ENCODE assay signal across 22 cellular contexts in genomic region chr17:50192873-50193274, GRCh38. TPM values are rescaled to one million over a fixed set of nuclear protein-coding genes. Genes with fewer than 3 reads are reported as not detected.
DNase-seq lines count a peak whose midpoint lies in the region; FAIRE-seq and TF ChIP-seq lines count a peak whose summit lies in the region.
"Had no signal": no experiment of that assay in that cellular context is flagged by ENCODE, and none has a peak within 500 bp of the region (broad histone marks: within the 10 kb centered on the region; RNA-seq: fewer than 3 reads in every experiment).

No MANE protein-coding gene starts in this region.

- H3K36me3 ChIP-seq in ACC112 (ENCODE audit: insufficient read depth, low read length) (peaks cover 83% of the 10 kb centered on the region), SJCRH30 (no peaks in the 10 kb centered on the region)
- H3K36me3 ChIP-seq: neutrophil, right lobe of liver had no signal

- H3K27me3 Mint-ChIP-seq in chondrocyte (ENCODE audit: low read depth) (no peaks in the 10 kb centered on the region), osteocyte (ENCODE audit: unreplicated experiment) (no peaks in the 10 kb centered on the region)
- H3K27me3 Mint-ChIP-seq: activated naive CD4-positive, alpha-beta T cell treated with anti-CD3 and anti-CD28 coated beads, Interleukin-2, amount 50 U/mL, for 24 hours had no signal

- TF ChIP-seq CTCF in GM12875 (IDR thresholded peaks at IDR 0.05; ENCODE audit: borderline replicate concordance, insufficient read depth, low read depth, low read length): no peak
- TF ChIP-seq CTCF in chondrocyte (IDR thresholded peaks at IDR 0.05): no peak
- no peak for TF ChIP-seq CTCF in osteocyte (IDR thresholded peaks at IDR 0.05)

- H3K79me2 ChIP-seq in ACC112 (ENCODE audit: control insufficient read depth, insufficient read depth, low read length, unreplicated experiment): peaks cover 75% of the 10 kb centered on the region

- H3K4me3 Mint-ChIP-seq in chondrocyte (ENCODE audit: unreplicated experiment) (peak overlapping the region; percentile 99), osteocyte (ENCODE audit: unreplicated experiment) (peak overlapping the region; percentile 64)
- H3K4me3 Mint-ChIP-seq: activated naive CD4-positive, alpha-beta T cell treated with anti-CD3 and anti-CD28 coated beads, Interleukin-2, amount 50 U/mL, for 24 hours; activated T-cell treated with anti-CD3 and anti-CD28 coated beads, Interleukin-2, amount 50 U/mL, for 72 hours; WTC11 had no signal

- peaks cover 98% of the 10 kb centered on the region for H3K4me1 Mint-ChIP-seq in chondrocyte (ENCODE audit: low read depth)
- H3K4me1 Mint-ChIP-seq in osteocyte (ENCODE audit: unreplicated experiment): peaks cover 95% of the 10 kb centered on the region
- H3K4me1 Mint-ChIP-seq: activated naive CD4-positive, alpha-beta T cell treated with anti-CD3 and anti-CD28 coated beads, Interleukin-2, amount 50 U/mL, for 24 hours; WTC11 had no signal

- no peak overlapping the region for H2AFZ ChIP-seq in ACC112 (ENCODE audit: low read length, unreplicated experiment)

- H3K36me3 Mint-ChIP-seq in chondrocyte (ENCODE audit: low read depth) (peaks cover 77% of the 10 kb centered on the region), osteocyte (ENCODE audit: unreplicated experiment) (peaks cover 75% of the 10 kb centered on the region)
- H3K36me3 Mint-ChIP-seq: activated naive CD4-positive, alpha-beta T cell treated with anti-CD3 and anti-CD28 coated beads, Interleukin-2, amount 50 U/mL, for 24 hours had no signal

- H3K27ac ChIP-seq in ACC112 (ENCODE audit: low read depth, low read length) (peak overlapping the region; percentile 92), SJCRH30 (no peak overlapping the region)
- H3K27ac ChIP-seq: body of pancreas, neutrophil, right lobe of liver had no signal

- FAIRE-seq in frontal cortex (lab: Jason Lieb, UNC): no peak
- FAIRE-seq: A549 had no signal

- no peak for DNase-seq in chondrocyte (ENCODE audit: low spot score)
- no peak for DNase-seq in osteocyte (ENCODE audit: extremely low spot score, unreplicated experiment)
- DNase-seq in SJCRH30: no peak
- DNase-seq in NCI-H1048 (lab: John Stamatoyannopoulos, UW): no peak
- DNase-seq in pons (ENCODE audit: low spot score): no peak
- DNase-seq in frontal cortex (ENCODE audit: low spot score in 2 of 2): no peak
- DNase-seq: activated T-cell treated with anti-CD3 and anti-CD28 coated beads, Interleukin-2, amount 50 U/mL, for 72 hours; body of pancreas; mucosa of descending colon; NCI-H1092 treated with DMSO at 0.1 percent for 48 hours; NCI-H2107; NCI-H526 treated with DMSO at 0.1 percent for 48 hours; right lobe of liver; SHP77; T-helper 2 cell had no signal

- H3K27ac Mint-ChIP-seq in chondrocyte (ENCODE audit: unreplicated experiment) (peak overlapping the region; percentile 99), osteocyte (ENCODE audit: unreplicated experiment) (peak overlapping the region; percentile 98)
- H3K27ac Mint-ChIP-seq: activated naive CD4-positive, alpha-beta T cell treated with anti-CD3 and anti-CD28 coated beads, Interleukin-2, amount 50 U/mL, for 24 hours; WTC11 had no signal

- no peaks in the 10 kb centered on the region for H3K27me3 ChIP-seq in ACC112 (ENCODE audit: insufficient read depth, low read length)
- H3K27me3 ChIP-seq in SJCRH30: no peaks in the 10 kb centered on the region
- H3K27me3 ChIP-seq: body of pancreas, neutrophil, right lobe of liver had no signal

- no peaks in the 10 kb centered on the region for H3K9me3 Mint-ChIP-seq in chondrocyte (ENCODE audit: low read depth)
- no peaks in the 10 kb centered on the region for H3K9me3 Mint-ChIP-seq in osteocyte (ENCODE audit: unreplicated experiment)
- H3K9me3 Mint-ChIP-seq: activated naive CD4-positive, alpha-beta T cell treated with anti-CD3 and anti-CD28 coated beads, Interleukin-2, amount 50 U/mL, for 24 hours; activated T-cell treated with anti-CD3 and anti-CD28 coated beads, Interleukin-2, amount 50 U/mL, for 72 hours; WTC11 had no signal

- peaks cover 93% of the 10 kb centered on the region for H3K4me1 ChIP-seq in ACC112 (ENCODE audit: control insufficient read depth, insufficient read depth, low read length, unreplicated experiment)
- H3K4me1 ChIP-seq in SJCRH30: peaks cover 15% of the 10 kb centered on the region
- H3K4me1 ChIP-seq: body of pancreas, right lobe of liver had no signal

- no peaks in the 10 kb centered on the region for H3K9me3 ChIP-seq in SJCRH30 (replicated peaks)
- H3K9me3 ChIP-seq: A549, body of pancreas, mucosa of descending colon, neutrophil, right lobe of liver had no signal

- H3K4me3 ChIP-seq in ACC112 (ENCODE audit: low read depth, low read length) (no peak overlapping the region; the same call in 1 of the 2 replicates), GM12875 (ENCODE audit: low read depth, low read length) (peak overlapping the region; percentile 35), SJCRH30 (no peak overlapping the region)
- H3K4me3 ChIP-seq: A549, body of pancreas, mucosa of descending colon, right lobe of liver had no signal

RNA-seq across cellular contexts. Expression of gene COL1A1, which starts 8.6 kb away (rescaled TPM):
- total RNA-seq in chondrocyte (34,852 to 36,120 TPM (median 35,333 TPM) in 3 replicates), osteocyte (25,918 and 28,023 TPM in 2 replicates), frontal cortex (26.1 TPM)
- 4.2 and 4.4 TPM in 2 replicates for total RNA-seq in SJCRH30 (2014; rRNA removed; shearing (Covaris generic))

RNA-seq across cellular contexts. Expression of gene SGCA, which starts 27.1 kb away (rescaled TPM):
- total RNA-seq in chondrocyte: 0.85 to 5.5 TPM (median 1.3 TPM) in 3 replicates
- 12.0 and 13.0 TPM in 2 replicates for total RNA-seq in osteocyte
- 43.2 and 43.4 TPM in 2 replicates for total RNA-seq in SJCRH30 (2014; rRNA removed; shearing (Covaris generic))
- not detected for total RNA-seq in frontal cortex
- total RNA-seq: HT-29 had no signal

RNA-seq across cellular contexts. Expression of gene PPP1R9B, which starts 42.4 kb away (rescaled TPM):
- total RNA-seq in chondrocyte: 75.4 to 84.2 TPM (median 79.3 TPM) in 3 replicates
- 175 and 176 TPM in 2 replicates for total RNA-seq in osteocyte
- total RNA-seq in SJCRH30 (2014; rRNA removed; shearing (Covaris generic)): 32.1 TPM in 2 replicates
- total RNA-seq in frontal cortex: 68.9 TPM

Comparison
In these comparisons a context has a peak if more than half of its experiments do, and no peak if none do; other contexts are left out.
1. RNA of gene COL1A1, which starts 8.6 kb away (total RNA-seq): 34,852 to 36,120 TPM in chondrocyte and 25,918 to 28,023 TPM in osteocyte; 26.1 TPM in frontal cortex (single experiment) and 4.2 to 4.4 TPM in SJCRH30; every median in the first group is over 100 times any median in the second.